16 cellular contexts compared by ENCODE assay signal in genomic region chr2:238518828-238519186, GRCh38.
"Had no signal": no experiment of that assay in that cellular context is flagged by ENCODE, and none has a peak within 500 bp of the region (broad histone marks: within the 10 kb centered on the region; RNA-seq: fewer than 3 reads in every experiment).

No MANE protein-coding gene starts in this region.

- H3K4me3 ChIP-seq: cardiac muscle cell, dorsolateral prefrontal cortex, left ventricle myocardium inferior, ovary, psoas muscle had no signal

- H3K27ac ChIP-seq: cardiac muscle cell, dorsolateral prefrontal cortex, epithelial cell of prostate, left ventricle myocardium inferior, ovary, psoas muscle had no signal

- H3K4me3 Mint-ChIP-seq: activated naive CD8-positive, alpha-beta T cell had no signal

- H3K27me3 Mint-ChIP-seq: activated naive CD8-positive, alpha-beta T cell had no signal

- H3K27me3 ChIP-seq: cardiac muscle cell, dorsolateral prefrontal cortex, ovary had no signal

- H3K27ac Mint-ChIP-seq: activated naive CD8-positive, alpha-beta T cell had no signal

- H3K36me3 ChIP-seq: cardiac muscle cell, left ventricle myocardium inferior, ovary had no signal

- FAIRE-seq: colon, frontal cortex, small intestine had no signal

- DNase-seq: activated CD4-positive, alpha-beta T cell treated with anti-CD3 and anti-CD28 coated beads, Interleukin-2, amount 50 U/mL, for 48 hours; dorsolateral prefrontal cortex; head of caudate nucleus; kidney glomerular epithelial cell; left ventricle myocardium inferior; ovary; psoas muscle; right cardiac atrium; small intestine; stimulated activated CD4-positive, alpha-beta T cell treated with anti-CD3 and anti-CD28 coated beads, Interleukin-15, amount 100 ng/mL, for 24 hours; stimulated activated CD4-positive, alpha-beta T cell treated with anti-CD3 and anti-CD28 coated beads, Interleukin-4, amount 100 ng/mL, for 1 hour had no signal

- H3K4me1 ChIP-seq: left ventricle myocardium inferior, psoas muscle had no signal
